ENCODE assay signal across 23 cellular contexts in the genomic region with DNA sequence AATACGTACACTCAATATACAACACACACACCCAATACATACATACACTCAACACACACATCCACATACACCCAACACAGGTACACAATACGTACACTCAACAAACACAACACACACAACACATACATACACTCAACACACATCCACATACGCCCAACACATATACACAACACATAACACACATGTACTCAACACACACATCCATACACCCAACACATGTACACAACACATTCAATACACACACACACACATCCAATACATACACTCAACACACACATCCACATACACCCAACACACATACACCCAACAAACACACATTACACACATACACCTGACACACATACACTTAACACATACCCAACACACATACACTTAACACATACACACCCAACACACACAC.
"Had no signal": no experiment of that assay in that cellular context is flagged by ENCODE, and none has a peak within 500 bp of the region (broad histone marks: within the 10 kb centered on the region; RNA-seq: fewer than 3 reads in every experiment).

No MANE protein-coding gene starts in this region.

- H3K27ac ChIP-seq: brain microvascular endothelial cell, coronary artery, gastroesophageal sphincter, heart right ventricle, neutrophil, parathyroid adenoma, sigmoid colon, stomach, WERI-Rb-1 had no signal

- H3K9ac ChIP-seq: parathyroid adenoma had no signal

- H3K4me3 ChIP-seq: coronary artery, gastroesophageal sphincter, heart right ventricle, sigmoid colon, stomach had no signal

- H3K9me3 ChIP-seq: gastroesophageal sphincter, heart right ventricle, neutrophil, sigmoid colon, stomach had no signal

- DNase-seq: activated CD4-positive, alpha-beta T cell treated with anti-CD3 and anti-CD28 coated beads for 1 hour; activated CD8-positive, alpha-beta memory T cell treated with anti-CD3 and anti-CD28 coated beads for 24 hours; activated CD8-positive, alpha-beta memory T cell treated with anti-CD3 and anti-CD28 coated beads, Interleukin-2, amount 50 U/mL, for 48 hours; activated effector memory CD4-positive, alpha-beta T cell treated with Interleukin-2 at 50 U/mL for 16 hours; activated naive CD4-positive, alpha-beta T cell treated with anti-CD3 and anti-CD28 coated beads, Interleukin-2, amount 10 ng/mL, durations not matched to agents 7 days and 5 days; activated naive CD8-positive, alpha-beta T cell treated with anti-CD3 and anti-CD28 coated beads, Interleukin-2, amount 50 U/mL, for 24 hours; activated T-cell treated with anti-CD3 and anti-CD28 coated beads, Interleukin-2, amount 50 U/mL, for 48 hours; anterior cingulate cortex; brain microvascular endothelial cell; heart right ventricle; immature natural killer cell; left ventricle myocardium superior; naive thymus-derived CD8-positive, alpha-beta T cell; sigmoid colon; stimulated activated CD4-positive, alpha-beta T cell treated with anti-CD3 and anti-CD28 coated beads, Interleukin-4, amount 100 ng/mL, for 24 hours; stomach; WERI-Rb-1 had no signal

- H3K4me1 ChIP-seq: gastroesophageal sphincter, heart right ventricle, parathyroid adenoma, sigmoid colon, stomach had no signal

- FAIRE-seq: endometrium had no signal

- ATAC-seq: activated naive CD8-positive, alpha-beta T cell treated with anti-CD3 and anti-CD28 coated beads, Interleukin-2, amount 50 U/mL, for 24 hours; gastroesophageal sphincter; heart right ventricle; left ventricle myocardium superior; naive thymus-derived CD8-positive, alpha-beta T cell; stimulated activated effector memory CD8-positive, alpha-beta T cell treated with anti-CD3 and anti-CD28 coated beads, Interleukin-12 subunit alpha, Interleukin-12 subunit beta, amount 100 ng/mL, for 72 hours had no signal

- H2AFZ ChIP-seq: parathyroid adenoma had no signal

- H3K36me3 ChIP-seq: brain microvascular endothelial cell, neutrophil, sigmoid colon had no signal

- H3K27me3 ChIP-seq: brain microvascular endothelial cell, gastroesophageal sphincter, heart right ventricle, neutrophil, sigmoid colon, stomach had no signal
